ENCODE assay signal across 23 cellular contexts in the genomic region with DNA sequence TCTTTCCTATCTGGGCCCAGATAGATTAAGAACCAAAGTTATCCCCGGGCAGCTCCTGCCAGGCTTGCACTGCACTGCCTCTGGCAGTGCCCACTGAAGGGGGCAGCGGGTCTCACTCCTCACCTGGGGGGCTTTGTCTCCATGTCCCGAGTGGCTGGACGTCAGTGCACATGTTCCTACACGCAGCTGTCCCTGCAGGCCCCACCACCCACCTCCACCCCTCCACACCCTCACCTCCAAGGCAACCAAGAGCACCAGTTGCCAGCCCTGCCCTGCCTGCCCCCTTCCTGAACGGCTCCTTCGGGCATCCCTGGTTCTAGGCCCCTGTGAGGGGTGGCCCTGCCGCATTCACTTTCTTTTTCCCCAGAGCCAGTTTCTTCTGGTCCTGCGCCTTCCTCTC.
"Had no signal": no experiment of that assay in that cellular context is flagged by ENCODE, and none has a peak within 500 bp of the region (broad histone marks: within the 10 kb centered on the region; RNA-seq: fewer than 3 reads in every experiment).

No MANE protein-coding gene starts in this region.

- ATAC-seq: activated T-helper 17 cell treated with anti-CD3 and anti-CD28 coated beads, Interleukin-2, amount 50 U/mL, for 72 hours; naive thymus-derived CD8-positive, alpha-beta T cell; psoas muscle; right cardiac atrium; stimulated activated effector memory CD8-positive, alpha-beta T cell treated with anti-CD3 and anti-CD28 coated beads, Interleukin-12 subunit alpha, Interleukin-12 subunit beta, amount 100 ng/mL, for 72 hours; stimulated activated naive CD8-positive, alpha-beta T cell treated with anti-CD3 and anti-CD28 coated beads, Interleukin-15, amount 100 ng/mL, for 72 hours had no signal

- H3K27ac Mint-ChIP-seq: activated B cell treated with CpG ODN at 0.5 μM for 24 hours; activated CD4-positive, alpha-beta memory T cell treated with anti-CD3 and anti-CD28 coated beads for 36 hours; activated naive CD8-positive, alpha-beta T cell treated with anti-CD3 and anti-CD28 coated beads, Interleukin-2, amount 10 ng/mL, durations not matched to agents 7 days and 5 days; activated T-helper 17 cell treated with anti-CD3 and anti-CD28 coated beads, Interleukin-2, amount 50 U/mL, for 72 hours; endodermal cell; mesothelial cell of epicardium; stimulated activated effector memory CD8-positive, alpha-beta T cell treated with anti-CD3 and anti-CD28 coated beads, Interleukin-12 subunit alpha, Interleukin-12 subunit beta, amount 100 ng/mL, for 72 hours; stimulated activated naive CD8-positive, alpha-beta T cell treated with anti-CD3 and anti-CD28 coated beads, Interleukin-15, amount 100 ng/mL, for 72 hours; T-helper 1 cell treated with Interleukin-12 subunit alpha and Interleukin-12 subunit beta and Interleukin-4 antibody, amounts not matched to agents 30 μg/mL and 1 μg/mL, for 36 hours had no signal

- H3K27me3 Mint-ChIP-seq: activated B cell treated with CpG ODN at 0.5 μM for 24 hours; activated CD4-positive, alpha-beta memory T cell treated with anti-CD3 and anti-CD28 coated beads for 36 hours; activated naive CD8-positive, alpha-beta T cell treated with anti-CD3 and anti-CD28 coated beads, Interleukin-2, amount 10 ng/mL, durations not matched to agents 7 days and 5 days; activated T-helper 17 cell treated with anti-CD3 and anti-CD28 coated beads, Interleukin-2, amount 50 U/mL, for 72 hours; naive thymus-derived CD8-positive, alpha-beta T cell; stimulated activated naive CD8-positive, alpha-beta T cell treated with anti-CD3 and anti-CD28 coated beads, Interleukin-15, amount 100 ng/mL, for 72 hours had no signal

- H3K4me3 Mint-ChIP-seq: activated B cell treated with CpG ODN at 0.5 μM for 24 hours; activated CD4-positive, alpha-beta memory T cell treated with anti-CD3 and anti-CD28 coated beads for 36 hours; activated naive CD8-positive, alpha-beta T cell treated with anti-CD3 and anti-CD28 coated beads, Interleukin-2, amount 10 ng/mL, durations not matched to agents 7 days and 5 days; activated T-helper 17 cell treated with anti-CD3 and anti-CD28 coated beads, Interleukin-2, amount 50 U/mL, for 72 hours; endodermal cell; mesothelial cell of epicardium; naive thymus-derived CD8-positive, alpha-beta T cell; stimulated activated effector memory CD8-positive, alpha-beta T cell treated with anti-CD3 and anti-CD28 coated beads, Interleukin-12 subunit alpha, Interleukin-12 subunit beta, amount 100 ng/mL, for 72 hours; stimulated activated naive CD8-positive, alpha-beta T cell treated with anti-CD3 and anti-CD28 coated beads, Interleukin-15, amount 100 ng/mL, for 72 hours; T-helper 1 cell treated with Interleukin-12 subunit alpha and Interleukin-12 subunit beta and Interleukin-4 antibody, amounts not matched to agents 30 μg/mL and 1 μg/mL, for 36 hours had no signal

- H3K4me1 Mint-ChIP-seq: activated B cell treated with CpG ODN at 0.5 μM for 24 hours; activated naive CD8-positive, alpha-beta T cell treated with anti-CD3 and anti-CD28 coated beads, Interleukin-2, amount 10 ng/mL, durations not matched to agents 7 days and 5 days; activated T-helper 17 cell treated with anti-CD3 and anti-CD28 coated beads, Interleukin-2, amount 50 U/mL, for 72 hours; endodermal cell; naive thymus-derived CD8-positive, alpha-beta T cell; stimulated activated effector memory CD8-positive, alpha-beta T cell treated with anti-CD3 and anti-CD28 coated beads, Interleukin-12 subunit alpha, Interleukin-12 subunit beta, amount 100 ng/mL, for 72 hours; stimulated activated naive CD8-positive, alpha-beta T cell treated with anti-CD3 and anti-CD28 coated beads, Interleukin-15, amount 100 ng/mL, for 72 hours had no signal

- H3K27me3 ChIP-seq: breast epithelium, transverse colon, vagina had no signal

- H3K9me3 Mint-ChIP-seq: activated B cell treated with CpG ODN at 0.5 μM for 24 hours; activated CD4-positive, alpha-beta memory T cell treated with anti-CD3 and anti-CD28 coated beads for 36 hours; activated naive CD8-positive, alpha-beta T cell treated with anti-CD3 and anti-CD28 coated beads, Interleukin-2, amount 10 ng/mL, durations not matched to agents 7 days and 5 days; activated T-helper 17 cell treated with anti-CD3 and anti-CD28 coated beads, Interleukin-2, amount 50 U/mL, for 72 hours; endodermal cell; mesothelial cell of epicardium; naive thymus-derived CD8-positive, alpha-beta T cell; stimulated activated effector memory CD8-positive, alpha-beta T cell treated with anti-CD3 and anti-CD28 coated beads, Interleukin-12 subunit alpha, Interleukin-12 subunit beta, amount 100 ng/mL, for 72 hours; stimulated activated naive CD8-positive, alpha-beta T cell treated with anti-CD3 and anti-CD28 coated beads, Interleukin-15, amount 100 ng/mL, for 72 hours; T-helper 1 cell treated with Interleukin-12 subunit alpha and Interleukin-12 subunit beta and Interleukin-4 antibody, amounts not matched to agents 30 μg/mL and 1 μg/mL, for 36 hours had no signal

- H3K36me3 Mint-ChIP-seq: activated naive CD8-positive, alpha-beta T cell treated with anti-CD3 and anti-CD28 coated beads, Interleukin-2, amount 10 ng/mL, durations not matched to agents 7 days and 5 days had no signal

- H3K27ac ChIP-seq: breast epithelium, psoas muscle, skin epidermis, transverse colon, vagina had no signal

- DNase-seq: activated B cell treated with CpG ODN at 0.5 μM for 24 hours; activated CD4-positive, alpha-beta memory T cell treated with anti-CD3 and anti-CD28 coated beads for 36 hours; activated CD4-positive, alpha-beta T cell treated with anti-CD3 and anti-CD28 coated beads for 48 hours; activated naive CD4-positive, alpha-beta T cell treated with Interleukin-2 at 50 U/mL for 16 hours; activated naive CD8-positive, alpha-beta T cell treated with anti-CD3 and anti-CD28 coated beads, Interleukin-2, amount 10 ng/mL, durations not matched to agents 7 days and 5 days; amniotic stem cell; cortex of kidney; endodermal cell; kidney; naive thymus-derived CD8-positive, alpha-beta T cell; right cardiac atrium; stimulated activated CD4-positive, alpha-beta T cell treated with anti-CD3 and anti-CD28 coated beads, Interleukin-2, amount 100 ng/mL, for 24 hours; stimulated activated naive CD8-positive, alpha-beta T cell treated with anti-CD3 and anti-CD28 coated beads, Interleukin-15, amount 100 ng/mL, for 72 hours; T1000; transverse colon had no signal

- H3K36me3 ChIP-seq: breast epithelium had no signal

- H3K4me3 ChIP-seq: breast epithelium, psoas muscle, skin epidermis, transverse colon, vagina had no signal

- H3K4me1 ChIP-seq: psoas muscle, transverse colon, vagina had no signal

- H3K9me3 ChIP-seq: breast epithelium, psoas muscle, transverse colon, vagina had no signal
